In the genomic region with DNA sequence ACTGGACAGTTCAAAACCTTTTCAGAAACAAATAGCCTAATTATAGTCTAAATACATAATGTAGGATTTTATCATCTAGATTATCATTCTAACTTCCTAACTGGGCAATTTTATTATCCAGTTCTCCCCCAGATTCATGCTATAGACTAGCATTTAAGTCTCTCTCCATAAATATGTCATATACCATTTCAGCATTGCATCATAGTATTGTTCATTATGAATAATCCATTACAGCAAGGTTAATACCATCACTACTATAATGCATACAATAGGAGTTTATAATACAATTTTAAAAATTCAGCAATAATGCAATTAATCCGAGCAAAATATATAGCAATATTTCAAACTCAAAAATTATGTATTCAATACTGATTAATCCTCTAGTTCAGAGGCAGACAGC, we compare ENCODE assay signal across 1 cellular context.
TF ChIP-seq lines count a peak whose summit lies in the region.

No MANE protein-coding gene starts in this region.

TF ChIP-seq in endothelial cell of umbilical vein, 7 proteins besides CTCF, POLR2A, EP300 and RAD21 (continued from another document):
- TF ChIP-seq, protein P1, sequence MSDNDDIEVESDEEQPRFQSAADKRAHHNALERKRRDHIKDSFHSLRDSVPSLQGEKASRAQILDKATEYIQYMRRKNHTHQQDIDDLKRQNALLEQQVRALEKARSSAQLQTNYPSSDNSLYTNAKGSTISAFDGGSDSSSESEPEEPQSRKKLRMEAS (IDR thresholded peaks at IDR 0.05; ENCODE audit: insufficient read depth, insufficient read length): no peak
- TF ChIP-seq JUN (IDR thresholded peaks at IDR 0.05; ENCODE audit: borderline replicate concordance, insufficient read depth, insufficient read length, low read depth) (no peak), MYC (IDR thresholded peaks at IDR 0.05; ENCODE audit: low read depth, low read length) (no peak), FOS (IDR thresholded peaks at IDR 0.05; ENCODE audit: borderline replicate concordance, insufficient read depth, low read length) (no peak), EZH2 (IDR thresholded peaks at IDR 0.05; ENCODE audit: borderline replicate concordance, low read depth, low read length, severe bottlenecking) (no peak)
